In genomic region chr10:61904711-61905445, GRCh38 we compare ENCODE assay signal across 8 cellular contexts. TPM values are rescaled to one million over a fixed set of nuclear protein-coding genes. Genes with fewer than 3 reads are reported as not detected.
DNase-seq lines count a peak whose midpoint lies in the region; ATAC-seq and TF ChIP-seq lines count a peak whose summit lies in the region.

No MANE protein-coding gene starts in this region.

- peaks cover 11% of the 10 kb centered on the region for H3K4me1 ChIP-seq in foreskin keratinocyte

- H3K4me3 Mint-ChIP-seq in activated T-cell treated with anti-CD3 and anti-CD28 coated beads, Interleukin-2, amount 50 U/mL, for 4 hours: peak overlapping the region; percentile 98

- H3K27me3 Mint-ChIP-seq in activated T-cell treated with anti-CD3 and anti-CD28 coated beads, Interleukin-2, amount 50 U/mL, for 4 hours (ENCODE audit: low read depth): no peaks in the 10 kb centered on the region

- H3K36me3 Mint-ChIP-seq in activated T-cell treated with anti-CD3 and anti-CD28 coated beads, Interleukin-2, amount 50 U/mL, for 4 hours (ENCODE audit: insufficient read depth): peaks cover 18% of the 10 kb centered on the region

- ATAC-seq in HG02840 (IDR thresholded peaks at IDR 0.05; ENCODE audit: low FRiP score, unreplicated experiment) (peak; percentile 43), foreskin keratinocyte (peak; percentile 74)
- peak; percentile 35 to 38 for ATAC-seq in activated T-cell treated with anti-CD3 and anti-CD28 coated beads, Interleukin-2, amount 50 U/mL, for 4 hours

- peak overlapping the region; percentile 86 for H3K27ac ChIP-seq in foreskin keratinocyte

- H3K27me3 ChIP-seq in foreskin keratinocyte: no peaks in the 10 kb centered on the region

- TF ChIP-seq CTCF in GM13977 (IDR thresholded peaks at IDR 0.05; ENCODE audit: extremely low read depth, insufficient read depth, missing control alignments) (no peak), foreskin keratinocyte (conservative IDR thresholded peaks at IDR 0.05) (peak; percentile 63)

- DNase-seq in AG08396 (ENCODE audit: low spot score) (peak; percentile 73), GM13977 (ENCODE audit: low spot score) (peak; percentile 59), NCI-H2196 (lab: John Stamatoyannopoulos, UW; ENCODE audit: unreplicated experiment) (peak; percentile 2), foreskin keratinocyte (peak; percentile 80 to 85), renal cortical epithelial cell (ENCODE audit: low read depth) (peak; percentile 89), NCI-H128 (lab: John Stamatoyannopoulos, UW; ENCODE audit: unreplicated experiment) (no peak)
- peak; percentile 60 for DNase-seq in activated T-cell treated with anti-CD3 and anti-CD28 coated beads, Interleukin-2, amount 50 U/mL, for 4 hours

- in situ Hi-C loops in GM13977 (cut with MboI; ENCODE audit: low pct_unique_long_range_greater_than_20kb, low sequenced_read_pairs, unreplicated experiment): loop anchor here (10.0 to 25.0 kb wide), 2 partner anchors 110 to 332 kb away; no protein-coding TSS in a partner anchor

- H3K4me1 Mint-ChIP-seq in activated T-cell treated with anti-CD3 and anti-CD28 coated beads, Interleukin-2, amount 50 U/mL, for 4 hours (ENCODE audit: low read depth): peaks cover 38% of the 10 kb centered on the region

- H3K9me3 Mint-ChIP-seq in activated T-cell treated with anti-CD3 and anti-CD28 coated beads, Interleukin-2, amount 50 U/mL, for 4 hours: no peaks in the 10 kb centered on the region

RNA-seq across cellular contexts. Expression of gene ARID5B, which starts 3.4 kb away (rescaled TPM):
- total RNA-seq in activated T-cell treated with anti-CD3 and anti-CD28 coated beads, Interleukin-2, amount 50 U/mL, for 4 hours: 10 to 100 TPM; 50.8 to 83.7 (median 69.8) TPM
- total RNA-seq in foreskin keratinocyte (11.0 and 12.2 TPM in 2 replicates), renal cortical epithelial cell (12.2 and 53.9 TPM in 2 replicates)
- polyA plus RNA-seq in foreskin keratinocyte: 2.0 and 2.6 TPM in 2 replicates
